ENCODE assay signal across 8 cellular contexts in genomic region chr5:1174122-1174936, GRCh38. TPM values are rescaled to one million over a fixed set of nuclear protein-coding genes. Genes with fewer than 3 reads are reported as not detected.
DNase-seq lines count a peak whose midpoint lies in the region; ATAC-seq and TF ChIP-seq lines count a peak whose summit lies in the region.

No MANE protein-coding gene starts in this region.

- intact Hi-C loops in mammary epithelial cell (cut with micrococcal nuclease): loop anchor here (1.0 kb wide), 1 partner anchor 251 kb away; no protein-coding TSS in a partner anchor

- CTCF ChIA-PET in mammary epithelial cell (lab: Charles Lee; ENCODE audit: low non-redundant PET): interaction anchor here (0.6 kb wide), 1 partner anchor 471 kb away, joined by 4 read pairs; no protein-coding TSS in a partner anchor

- no peaks in the 10 kb centered on the region for H3K27me3 ChIP-seq in mammary epithelial cell (ENCODE audit: insufficient read depth, low read length)
- no peaks in the 10 kb centered on the region for H3K27me3 ChIP-seq in kidney epithelial cell (ENCODE audit: control insufficient read depth, insufficient read depth, low read length)

- no peaks in the 10 kb centered on the region for H4K20me1 ChIP-seq in mammary epithelial cell (ENCODE audit: insufficient read depth, low read length)

- peak overlapping the region; percentile 28 for H3K4me2 ChIP-seq in mammary epithelial cell (ENCODE audit: insufficient read depth, low read depth, low read length)

- H3K27ac ChIP-seq in mammary epithelial cell (ENCODE audit: insufficient read depth, low read depth, low read length): no peak overlapping the region

- no TSS peak for BruUV-seq in mammary epithelial cell (replicated peaks; lab: Mats Ljungman, UMichigan)

- H3K4me1 ChIP-seq in mammary epithelial cell (ENCODE audit: insufficient read depth, low read length): no peaks in the 10 kb centered on the region

- H3K9me3 ChIP-seq in mammary epithelial cell (replicated peaks; ENCODE audit: insufficient read depth, low read length): no peaks in the 10 kb centered on the region

- no peak overlapping the region for H3K4me3 ChIP-seq in mammary epithelial cell (replicated peaks in 1 of 3; ENCODE audit: insufficient read depth in 1 of 3, low read depth in 2 of 3, low read length in 3 of 3)
- no peak overlapping the region for H3K4me3 ChIP-seq in kidney epithelial cell (ENCODE audit: low read depth, low read length)

- no peak overlapping the region for H3K9ac ChIP-seq in mammary epithelial cell (ENCODE audit: insufficient read depth, low read length)

- dilution Hi-C loops in mammary epithelial cell (cut with HindIII; ENCODE audit: low sequenced_read_pairs): no loop called here

- in situ Hi-C loops in mammary epithelial cell (cut with MboI; ENCODE audit: low sequenced_read_pairs in 2 of 2): loop anchor here (10.0 to 25.0 kb wide), 3 partner anchors 260 to 470 kb away; no protein-coding TSS in a partner anchor

- no peak for ATAC-seq in GM19023 (IDR thresholded peaks at IDR 0.05; ENCODE audit: unreplicated experiment)

- H3K36me3 ChIP-seq in mammary epithelial cell (ENCODE audit: insufficient read depth, low read length): no peaks in the 10 kb centered on the region
- H3K36me3 ChIP-seq in kidney epithelial cell (ENCODE audit: control insufficient read depth, insufficient read depth, low read length): no peaks in the 10 kb centered on the region

- H3K79me2 ChIP-seq in mammary epithelial cell (ENCODE audit: insufficient read depth, low read length): no peaks in the 10 kb centered on the region

- peak; percentile 97 for DNase-seq in DMS53 (lab: John Stamatoyannopoulos, UW)
- peak; percentile 59 to 75 for DNase-seq in SW 1271 (lab: John Stamatoyannopoulos, UW)
- DNase-seq in mammary epithelial cell: peak; percentile 57
- DNase-seq in kidney epithelial cell (ENCODE audit: low read depth): no peak
- peak; percentile 36 to 52 for DNase-seq in stimulated activated CD4-positive, alpha-beta T cell treated with anti-CD3 and anti-CD28 coated beads, Interleukin-4, amount 100 ng/mL, for 48 hours (ENCODE audit: low read depth in 2 of 2)
- DNase-seq in cortex of kidney (lab: John Stamatoyannopoulos, UW): no peak

- 25% methylated on average over 23 of the region's 27 CpGs for WGBS in mammary epithelial cell (ENCODE audit: low coverage, missing lambda C conversion rate)

- TF ChIP-seq CTCF in LNCAP (IDR thresholded peaks at IDR 0.05) (peak; percentile 88), mammary epithelial cell (conservative IDR thresholded peaks at IDR 0.05 in 1 of 2, IDR thresholded peaks at IDR 0.05 in 1 of 2; ENCODE audit: extremely low read depth in 1 of 2, insufficient read depth in 1 of 2, low read depth in 1 of 2, low read length in 2 of 2) (peak; percentile 79 to 88), kidney epithelial cell (IDR thresholded peaks at IDR 0.05; ENCODE audit: insufficient read depth, low read length, poor library complexity, severe bottlenecking) (peak; percentile 56)

- H2AFZ ChIP-seq in mammary epithelial cell (ENCODE audit: low read depth, low read length): no peak overlapping the region

RNA-seq across cellular contexts. Expression of gene SLC6A19, which starts 27.1 kb away (rescaled TPM):
- total RNA-seq in mammary epithelial cell: not detected
- polyA plus RNA-seq in mammary epithelial cell: not detected
- not detected for polyA minus RNA-seq in mammary epithelial cell
- not detected in 2 replicates for total RNA-seq in kidney epithelial cell

RNA-seq across cellular contexts. Expression of gene SLC6A18, which starts 50.9 kb away (rescaled TPM):
- not detected for total RNA-seq in mammary epithelial cell
- not detected for polyA plus RNA-seq in mammary epithelial cell
- polyA minus RNA-seq in mammary epithelial cell: not detected
- not detected in 2 replicates for total RNA-seq in kidney epithelial cell

Comparison
In these comparisons a context has a peak if more than half of its experiments do, and no peak if none do; other contexts are left out.
1. DNase-seq: peak in DMS53 (single experiment), SW 1271 (2 of 2), mammary epithelial cell (single experiment) and stimulated activated CD4-positive, alpha-beta T cell treated with anti-CD3 and anti-CD28 coated beads, Interleukin-4, amount 100 ng/mL, for 48 hours (2 of 2); none in kidney epithelial cell (single experiment) and cortex of kidney (single experiment).
2. Peak in every context shown above with its lines, with median percentiles within 50 percentile points of each other: CTCF ChIP-seq.